21 cellular contexts compared by ENCODE assay signal in genomic region chr4:95318044-95318443, GRCh38.
DNase-seq lines count a peak whose midpoint lies in the region; ATAC-seq and TF ChIP-seq lines count a peak whose summit lies in the region.
"Had no signal": no experiment of that assay in that cellular context is flagged by ENCODE, and none has a peak within 500 bp of the region (broad histone marks: within the 10 kb centered on the region; RNA-seq: fewer than 3 reads in every experiment).

No MANE protein-coding gene starts in this region.

- H3K27me3 Mint-ChIP-seq in mesothelial cell of epicardium (ENCODE audit: low read depth) = no peaks in the 10 kb centered on the region
- no peaks in the 10 kb centered on the region for H3K27me3 Mint-ChIP-seq in activated T-cell treated with anti-CD3 and anti-CD28 coated beads, Interleukin-2, amount 50 U/mL, for 72 hours (ENCODE audit: low read depth)
- H3K27me3 Mint-ChIP-seq: IgD-negative memory B cell had no signal

- H3K9me3 Mint-ChIP-seq in mesothelial cell of epicardium = no peaks in the 10 kb centered on the region
- H3K9me3 Mint-ChIP-seq in activated T-cell treated with anti-CD3 and anti-CD28 coated beads, Interleukin-2, amount 50 U/mL, for 72 hours = no peaks in the 10 kb centered on the region

- H3K36me3 ChIP-seq in cardiac muscle cell = no peaks in the 10 kb centered on the region
- H3K36me3 ChIP-seq: Peyer's patch had no signal

- no peak for DNase-seq in cardiac muscle cell (ENCODE audit: low read depth in 1 of 2, low spot score in 1 of 2)
- DNase-seq in Right ventricle myocardium inferior (ENCODE audit: missing footprints) = no peak
- no peak for DNase-seq in mesothelial cell of epicardium (ENCODE audit: low spot score in 2 of 2, unreplicated experiment in 2 of 2)
- DNase-seq in NK-92 (lab: John Stamatoyannopoulos, UW; ENCODE audit: unreplicated experiment) = no peak
- no peak for DNase-seq in activated T-cell treated with anti-CD3 and anti-CD28 coated beads for 4 hours
- no peak for DNase-seq in activated T-cell treated with anti-CD3 and anti-CD28 coated beads, Interleukin-2, amount 50 U/mL, for 72 hours
- DNase-seq: 8988T, ACHN, DMS79 treated with DMSO at 0.1 percent for 48 hours, GF-D8, MM.1S, NCI-H2029, NCI-H2227 treated with DMSO at 0.1 percent for 48 hours, NCI-H526 treated with DMSO at 0.1 percent for 48 hours, Peyer's patch, SIG-M5 had no signal

- intact Hi-C loops in Right ventricle myocardium inferior (cut with DNase I) = no loop called here

- ATAC-seq in Right ventricle myocardium inferior = no peak
- no peak for ATAC-seq in activated T-cell treated with anti-CD3 and anti-CD28 coated beads, Interleukin-2, amount 50 U/mL, for 72 hours (replicated peaks in 1 of 2)

- H3K4me1 ChIP-seq in cardiac muscle cell (ENCODE audit: low read depth) = peaks cover 46% of the 10 kb centered on the region
- H3K4me1 ChIP-seq: Peyer's patch had no signal

- H3K4me1 Mint-ChIP-seq in mesothelial cell of epicardium = peaks cover 49% of the 10 kb centered on the region
- peaks cover 7% of the 10 kb centered on the region for H3K4me1 Mint-ChIP-seq in activated T-cell treated with anti-CD3 and anti-CD28 coated beads, Interleukin-2, amount 50 U/mL, for 72 hours (ENCODE audit: low read depth)
- H3K4me1 Mint-ChIP-seq: IgD-negative memory B cell had no signal

- peak overlapping the region; percentile 3 for H3K27ac Mint-ChIP-seq in mesothelial cell of epicardium
- H3K27ac Mint-ChIP-seq in activated T-cell treated with anti-CD3 and anti-CD28 coated beads, Interleukin-2, amount 50 U/mL, for 72 hours = no peak overlapping the region
- H3K27ac Mint-ChIP-seq: IgD-negative memory B cell had no signal

- H3K4me3 Mint-ChIP-seq in mesothelial cell of epicardium = no peak overlapping the region
- no peak overlapping the region for H3K4me3 Mint-ChIP-seq in activated T-cell treated with anti-CD3 and anti-CD28 coated beads, Interleukin-2, amount 50 U/mL, for 72 hours
- H3K4me3 Mint-ChIP-seq: IgD-negative memory B cell had no signal

- peaks cover 2% of the 10 kb centered on the region for H3K36me3 Mint-ChIP-seq in mesothelial cell of epicardium
- H3K36me3 Mint-ChIP-seq in activated T-cell treated with anti-CD3 and anti-CD28 coated beads, Interleukin-2, amount 50 U/mL, for 72 hours (ENCODE audit: insufficient read depth in 2 of 2) = no peaks in the 10 kb centered on the region
- H3K36me3 Mint-ChIP-seq: IgD-negative memory B cell had no signal

- no peaks in the 10 kb centered on the region for H3K9me3 ChIP-seq in cardiac muscle cell (ENCODE audit: low read depth)
- H3K9me3 ChIP-seq: Peyer's patch had no signal

- TF ChIP-seq CTCF in cardiac muscle cell (IDR thresholded peaks at IDR 0.05; ENCODE audit: low read depth, low read length) (no peak), mesothelial cell of epicardium (IDR thresholded peaks at IDR 0.05; ENCODE audit: unreplicated experiment) (no peak)

- H3K4me3 ChIP-seq in cardiac muscle cell = no peak overlapping the region
- H3K4me3 ChIP-seq: Peyer's patch had no signal

- peak overlapping the region; percentile 62 for H3K27ac ChIP-seq in cardiac muscle cell
- H3K27ac ChIP-seq in cingulate gyrus (ENCODE audit: low read depth, low read length) = peak overlapping the region; percentile 89
- peak overlapping the region; percentile 87 for H3K27ac ChIP-seq in temporal lobe (ENCODE audit: low read depth, low read length)
- H3K27ac ChIP-seq: HL-60, KMS-11, Peyer's patch had no signal

- no peaks in the 10 kb centered on the region for H3K27me3 ChIP-seq in cardiac muscle cell
- H3K27me3 ChIP-seq: Peyer's patch had no signal
